9 cellular contexts compared by ENCODE assay signal in the genomic region with DNA sequence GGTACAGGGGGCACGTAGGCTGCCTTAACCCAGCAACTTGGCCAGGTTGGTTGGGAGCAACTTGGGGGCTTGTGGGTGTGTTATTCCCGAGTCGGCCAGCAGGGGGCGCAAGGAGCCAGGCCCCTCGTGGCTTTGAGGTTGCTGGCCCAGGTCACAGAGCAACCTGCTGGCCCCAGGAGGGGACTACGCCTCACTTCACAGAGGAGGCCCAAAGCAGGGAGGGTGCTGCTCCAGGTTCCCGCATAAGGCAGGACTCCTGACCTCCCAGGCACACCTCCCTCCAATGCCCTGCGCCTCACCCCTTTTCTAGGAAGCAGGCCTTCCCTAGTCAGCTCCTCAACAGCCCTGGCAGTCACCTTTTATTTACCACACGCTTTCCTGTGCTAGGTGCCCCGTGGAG. TPM values are rescaled to one million over a fixed set of nuclear protein-coding genes. Genes with fewer than 3 reads are reported as not detected.
A peak's percentile ranks its signal among the peaks of the same experiment; 100 is the strongest.
DNase-seq lines count a peak whose midpoint lies in the region; ATAC-seq and TF ChIP-seq lines count a peak whose summit lies in the region.
"Had no signal": no experiment of that assay in that cellular context is flagged by ENCODE, and none has a peak within 500 bp of the region (broad histone marks: within the 10 kb centered on the region; RNA-seq: fewer than 3 reads in every experiment).

No MANE protein-coding gene starts in this region.

- no peak overlapping the region for H3K4me3 ChIP-seq in uterus

- ATAC-seq in HG03175 (IDR thresholded peaks at IDR 0.05; ENCODE audit: unreplicated experiment) (peak; percentile 63), HG03378 (IDR thresholded peaks at IDR 0.05; ENCODE audit: unreplicated experiment) (no peak)

- no peak for TF ChIP-seq POLR2A in uterus (IDR thresholded peaks at IDR 0.05)

- DNase-seq in GF-D8 (lab: John Stamatoyannopoulos, UW) (peak; percentile 22), SHP77 (lab: John Stamatoyannopoulos, UW) (peak; percentile 44 to 71), germinal center (ENCODE audit: low spot score) (peak; percentile 84), posterior cingulate gyrus (peak in 9 of 10 donors; percentile 37 to 93 (median 70)), uterus (peak; percentile 75 to 77)
- DNase-seq in activated T-helper 2 cell treated with anti-CD3 and anti-CD28 coated beads, Interferon-gamma antibody, Interleukin-2, Interleukin-4, amounts not matched to agents 10 μg/mL and 5 μg/mL and 100 μg/mL, durations not matched to agents 14 hours and 24 hours and 36 hours (ENCODE audit: low spot score): peak; percentile 77

- H3K36me3 ChIP-seq in uterus: no peaks in the 10 kb centered on the region

- H3K9me3 ChIP-seq in uterus: no peaks in the 10 kb centered on the region

- H3K4me1 Mint-ChIP-seq in activated T-helper 2 cell treated with anti-CD3 and anti-CD28 coated beads, Interferon-gamma antibody, Interleukin-2, Interleukin-4, amounts not matched to agents 10 μg/mL and 5 μg/mL and 100 μg/mL, durations not matched to agents 14 hours and 24 hours and 36 hours (ENCODE audit: low read depth): peaks cover 4% of the 10 kb centered on the region

- peak overlapping the region; percentile 38 for H3K27ac Mint-ChIP-seq in activated T-helper 2 cell treated with anti-CD3 and anti-CD28 coated beads, Interferon-gamma antibody, Interleukin-2, Interleukin-4, amounts not matched to agents 10 μg/mL and 5 μg/mL and 100 μg/mL, durations not matched to agents 14 hours and 24 hours and 36 hours

- no peaks in the 10 kb centered on the region for H3K36me3 Mint-ChIP-seq in activated T-helper 2 cell treated with anti-CD3 and anti-CD28 coated beads, Interferon-gamma antibody, Interleukin-2, Interleukin-4, amounts not matched to agents 10 μg/mL and 5 μg/mL and 100 μg/mL, durations not matched to agents 14 hours and 24 hours and 36 hours (ENCODE audit: low read depth)

- peak; percentile 95 to 98 (median 96) for TF ChIP-seq CTCF in uterus (IDR thresholded peaks at IDR 0.05)

- H3K9me3 Mint-ChIP-seq in activated T-helper 2 cell treated with anti-CD3 and anti-CD28 coated beads, Interferon-gamma antibody, Interleukin-2, Interleukin-4, amounts not matched to agents 10 μg/mL and 5 μg/mL and 100 μg/mL, durations not matched to agents 14 hours and 24 hours and 36 hours: no peaks in the 10 kb centered on the region

- no peaks in the 10 kb centered on the region for H3K4me1 ChIP-seq in uterus

- H3K27me3 Mint-ChIP-seq in activated T-helper 2 cell treated with anti-CD3 and anti-CD28 coated beads, Interferon-gamma antibody, Interleukin-2, Interleukin-4, amounts not matched to agents 10 μg/mL and 5 μg/mL and 100 μg/mL, durations not matched to agents 14 hours and 24 hours and 36 hours (ENCODE audit: low read depth): no peaks in the 10 kb centered on the region

- H3K4me3 Mint-ChIP-seq in activated T-helper 2 cell treated with anti-CD3 and anti-CD28 coated beads, Interferon-gamma antibody, Interleukin-2, Interleukin-4, amounts not matched to agents 10 μg/mL and 5 μg/mL and 100 μg/mL, durations not matched to agents 14 hours and 24 hours and 36 hours (ENCODE audit: low read depth): no peak overlapping the region

- H3K27me3 ChIP-seq in uterus: no peaks in the 10 kb centered on the region

- no peak overlapping the region for H3K27ac ChIP-seq in uterus
- H3K27ac ChIP-seq: epithelial cell of prostate had no signal

- intact Hi-C loops in activated T-helper 2 cell treated with anti-CD3 and anti-CD28 coated beads, Interferon-gamma antibody, Interleukin-2, Interleukin-4, amounts not matched to agents 10 μg/mL and 5 μg/mL and 100 μg/mL, durations not matched to agents 14 hours and 24 hours and 36 hours (cut with micrococcal nuclease): loop anchor here (1.0 to 2.0 kb wide), 2 partner anchors 15 to 65 kb away; no protein-coding TSS in a partner anchor
- intact Hi-C loops in posterior cingulate gyrus (cut with DNase I): no loop called here
- intact Hi-C loops in uterus (cut with DNase I; ENCODE audit: low total_unique reads): loop anchor here (2.0 kb wide), 1 partner anchor 63 kb away; no protein-coding TSS in a partner anchor

RNA-seq across cellular contexts. Expression of a gene that starts 18.1 kb away (rescaled TPM):
- total RNA-seq in activated T-helper 2 cell treated with anti-CD3 and anti-CD28 coated beads, Interferon-gamma antibody, Interleukin-2, Interleukin-4, amounts not matched to agents 10 μg/mL and 5 μg/mL and 100 μg/mL, durations not matched to agents 14 hours and 24 hours and 36 hours: 13.6 and 14.0 TPM in 2 replicates
- total RNA-seq in uterus: 10 to 100 TPM in 1 of 4 donors, 1 to 10 TPM in 3; 1.5 to 11.0 (median 3.4) TPM

RNA-seq across cellular contexts. Expression of a gene that starts 18.3 kb away (rescaled TPM):
- total RNA-seq in activated T-helper 2 cell treated with anti-CD3 and anti-CD28 coated beads, Interferon-gamma antibody, Interleukin-2, Interleukin-4, amounts not matched to agents 10 μg/mL and 5 μg/mL and 100 μg/mL, durations not matched to agents 14 hours and 24 hours and 36 hours: 24.9 and 25.4 TPM in 2 replicates
- total RNA-seq in uterus: 10 to 100 TPM; 23.5 to 58.7 (median 30.8) TPM

RNA-seq across cellular contexts. Expression of a gene that starts 34.1 kb away (rescaled TPM):
- total RNA-seq in activated T-helper 2 cell treated with anti-CD3 and anti-CD28 coated beads, Interferon-gamma antibody, Interleukin-2, Interleukin-4, amounts not matched to agents 10 μg/mL and 5 μg/mL and 100 μg/mL, durations not matched to agents 14 hours and 24 hours and 36 hours: 126 and 127 TPM in 2 replicates
- 10 to 100 TPM in 2 of 4 donors, 1 to 10 TPM in 2; 4.4 to 34.2 (median 17.3) TPM for total RNA-seq in uterus

RNA-seq across cellular contexts. Expression of a gene that starts 45.3 kb away (rescaled TPM):
- 19.9 and 21.7 TPM in 2 replicates for total RNA-seq in activated T-helper 2 cell treated with anti-CD3 and anti-CD28 coated beads, Interferon-gamma antibody, Interleukin-2, Interleukin-4, amounts not matched to agents 10 μg/mL and 5 μg/mL and 100 μg/mL, durations not matched to agents 14 hours and 24 hours and 36 hours
- total RNA-seq in uterus: 10 to 100 TPM in 2 of 4 donors, 1 to 10 TPM in 2; 2.1 to 22.0 (median 9.1) TPM

RNA-seq across cellular contexts. Expression of a gene that starts 57.1 kb away (rescaled TPM):
- total RNA-seq in activated T-helper 2 cell treated with anti-CD3 and anti-CD28 coated beads, Interferon-gamma antibody, Interleukin-2, Interleukin-4, amounts not matched to agents 10 μg/mL and 5 μg/mL and 100 μg/mL, durations not matched to agents 14 hours and 24 hours and 36 hours: 0.44 and 0.68 TPM in 2 replicates
- 10 to 100 TPM; 23.2 to 30.8 (median 27.2) TPM for total RNA-seq in uterus

Comparison
In these comparisons a context has a peak if more than half of its experiments do, and no peak if none do; other contexts are left out.
1. DNase-seq: peak in every context shown above with its lines; median percentile 84 in germinal center; 77 in activated T-helper 2 cell treated with anti-CD3 and anti-CD28 coated beads, Interferon-gamma antibody, Interleukin-2, Interleukin-4, amounts not matched to agents 10 μg/mL and 5 μg/mL and 100 μg/mL, durations not matched to agents 14 hours and 24 hours and 36 hours; 76 in uterus; 70 in posterior cingulate gyrus; 58 in SHP77; 22 in GF-D8.